ENCODE assay signal across 18 cellular contexts in the genomic region with DNA sequence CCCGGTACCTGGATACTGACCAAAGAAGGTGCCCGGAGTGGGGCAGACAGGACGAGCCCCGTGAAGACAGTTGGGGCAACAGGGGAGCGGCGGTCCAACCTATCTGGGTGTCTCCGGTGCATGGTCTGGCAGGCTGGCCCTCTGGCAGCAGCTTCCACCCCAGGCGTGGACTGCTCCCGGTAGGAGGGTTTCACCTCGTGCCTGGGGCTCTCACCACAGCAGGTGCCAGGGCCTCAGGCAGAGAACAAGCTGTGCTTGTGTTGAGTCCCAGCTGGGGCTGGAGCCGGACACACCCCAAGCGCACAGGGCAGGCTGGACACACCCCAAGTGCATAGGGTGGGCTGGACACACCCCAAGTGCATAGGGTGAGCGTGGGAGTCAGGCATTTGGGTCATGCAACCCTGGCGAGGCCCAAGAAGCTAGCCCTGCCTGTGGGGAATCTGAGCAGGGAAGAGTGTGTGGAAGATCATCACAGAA. TPM values are rescaled to one million over a fixed set of nuclear protein-coding genes. Genes with fewer than 3 reads are reported as not detected.
DNase-seq lines count a peak whose midpoint lies in the region; ATAC-seq lines count a peak whose summit lies in the region.
"Had no signal": no experiment of that assay in that cellular context is flagged by ENCODE, and none has a peak within 500 bp of the region (broad histone marks: within the 10 kb centered on the region; RNA-seq: fewer than 3 reads in every experiment).

No MANE protein-coding gene starts in this region.

- H3K27ac ChIP-seq in cingulate gyrus (ENCODE audit: low read depth, low read length), result peak overlapping the region; percentile 54
- H3K27ac ChIP-seq: ovary, SJSA1 had no signal

- peak; percentile 62 for DNase-seq in DMS53 (lab: John Stamatoyannopoulos, UW)
- DNase-seq in DMS53 treated with DMSO at 0.1 percent for 48 hours (lab: John Stamatoyannopoulos, UW; ENCODE audit: unreplicated experiment), result no peak
- peak; percentile 41 for DNase-seq in NCI-H345 (lab: John Stamatoyannopoulos, UW)
- no peak for DNase-seq in sciatic nerve (ENCODE audit: low spot score)
- DNase-seq in foreskin melanocyte, result no peak
- DNase-seq in HuH-7.5 (ENCODE audit: low spot score), result no peak
- DNase-seq: activated CD4-positive, alpha-beta T cell treated with anti-CD3 and anti-CD28 coated beads, Interleukin-2, amount 50 U/mL, for 4 hours; activated gamma-delta T cell; amygdala; erythroblast; GF-D8; ovary; PC-3; right cardiac atrium; stimulated activated CD8-positive, alpha-beta memory T cell treated with anti-CD3 and anti-CD28 coated beads, Interleukin-4, amount 100 ng/mL, for 48 hours had no signal

- intact Hi-C loops in sciatic nerve (cut with DNase I), result loop anchor here (5.0 kb wide), 1 partner anchor 40 kb away; no protein-coding TSS in a partner anchor

- peak; percentile 9 for ATAC-seq in sciatic nerve
- no peak for ATAC-seq in HG03439 (IDR thresholded peaks at IDR 0.05; ENCODE audit: unreplicated experiment)
- ATAC-seq: PC-3, right cardiac atrium had no signal

RNA-seq across cellular contexts. Expression of a gene that starts 1.5 kb away (rescaled TPM):
- total RNA-seq in sciatic nerve, result 6.5 TPM
- total RNA-seq: SJSA1 had no signal

RNA-seq across cellular contexts. Expression of a gene that starts 7.8 kb away (rescaled TPM):
- 120 TPM for total RNA-seq in sciatic nerve

RNA-seq across cellular contexts. Expression of a gene that starts 13.8 kb away (rescaled TPM):
- total RNA-seq in sciatic nerve, result 26.3 TPM

RNA-seq across cellular contexts. Expression of a gene that starts 16.9 kb away (rescaled TPM):
- total RNA-seq in sciatic nerve, result 10.1 TPM

RNA-seq across cellular contexts. Expression of a gene that starts 19.1 kb away (rescaled TPM):
- 2.1 TPM for total RNA-seq in sciatic nerve

Comparison
In these comparisons a context has a peak if more than half of its experiments do, and no peak if none do; other contexts are left out.
1. DNase-seq: peak in DMS53 (single experiment) and NCI-H345 (single experiment); none in DMS53 treated with DMSO at 0.1 percent for 48 hours (single experiment), sciatic nerve (single experiment), foreskin melanocyte (single experiment) and HuH-7.5 (single experiment).